In genomic region chr6:168132531-168133184, GRCh38 we compare ENCODE assay signal across 10 cellular contexts. TPM values are rescaled to one million over a fixed set of nuclear protein-coding genes. Genes with fewer than 3 reads are reported as not detected.
DNase-seq lines count a peak whose midpoint lies in the region; ATAC-seq lines count a peak whose summit lies in the region.
"Had no signal": no experiment of that assay in that cellular context is flagged by ENCODE, and none has a peak within 500 bp of the region (broad histone marks: within the 10 kb centered on the region; RNA-seq: fewer than 3 reads in every experiment).

No MANE protein-coding gene starts in this region.

- H2BK5ac ChIP-seq in mesenchymal stem cell (ENCODE audit: low read depth, low read length, poor library complexity, severe bottlenecking) = no peak overlapping the region

- no peaks in the 10 kb centered on the region for H3K79me1 ChIP-seq in mesenchymal stem cell (replicated peaks; ENCODE audit: low read length, poor library complexity, severe bottlenecking)

- peak overlapping the region in 1 of 2 experiments; percentile 29 for H3K4ac ChIP-seq in mesenchymal stem cell (ENCODE audit: low read depth in 1 of 2, low read length in 2 of 2)

- no peaks in the 10 kb centered on the region for H3K36me3 ChIP-seq in mesenchymal stem cell (ENCODE audit: control insufficient read depth in 1 of 2, insufficient read depth in 2 of 2, low read depth in 1 of 2, low read length in 2 of 2)

- no peak overlapping the region for H4K8ac ChIP-seq in mesenchymal stem cell (ENCODE audit: low read length)

- DNase-seq in activated T-cell treated with anti-CD3 and anti-CD28 coated beads for 48 hours (ENCODE audit: low read depth) = peak; percentile 6
- DNase-seq in activated T-cell treated with anti-CD3 and anti-CD28 coated beads for 4 hours = no peak
- DNase-seq in ecto neural progenitor cell (ENCODE audit: low spot score) = peak; percentile 73
- DNase-seq in mesenchymal stem cell = peak; percentile 92
- DNase-seq in ureter (ENCODE audit: low spot score) = peak; percentile 76
- no peak for DNase-seq in NCI-H2107 treated with DMSO at 0.1 percent for 48 hours (lab: John Stamatoyannopoulos, UW; ENCODE audit: unreplicated experiment)
- no peak for DNase-seq in NCI-H187 (lab: John Stamatoyannopoulos, UW)
- DNase-seq: DND-41 had no signal

- H3K4me1 ChIP-seq in mesenchymal stem cell (ENCODE audit: control insufficient read depth, insufficient read depth, low read depth, low read length) = peaks cover 13% of the 10 kb centered on the region

- H3K27ac ChIP-seq in mesenchymal stem cell (ENCODE audit: low read length, poor library complexity, severe bottlenecking) = no peak overlapping the region

- H3K14ac ChIP-seq in mesenchymal stem cell (ENCODE audit: low read length in 2 of 2) = peak overlapping the region in 1 of 2 experiments; percentile 53

- H2BK120ac ChIP-seq in mesenchymal stem cell (ENCODE audit: low read depth, low read length) = no peak overlapping the region

- H3K27me3 ChIP-seq in mesenchymal stem cell (ENCODE audit: control insufficient read depth in 1 of 2, insufficient read depth in 1 of 2, low read length in 2 of 2) = peaks cover 23 to 32% of the 10 kb centered on the region in 2 experiments

- WGBS in mesenchymal stem cell = 12% methylated on average over 32 of the region's 34 CpGs

- no peak overlapping the region for H4K91ac ChIP-seq in mesenchymal stem cell (ENCODE audit: low read length)

- peak overlapping the region; percentile 68 for H2AFZ ChIP-seq in mesenchymal stem cell (ENCODE audit: low read depth, low read length)

- H3K18ac ChIP-seq in mesenchymal stem cell (ENCODE audit: low read depth in 1 of 2, low read length in 2 of 2) = peak overlapping the region; percentile 9 to 46

- peak overlapping the region; percentile 25 for H3K4me2 ChIP-seq in mesenchymal stem cell (ENCODE audit: low read length, poor library complexity, severe bottlenecking)

- H2BK12ac ChIP-seq in mesenchymal stem cell (ENCODE audit: low read length in 2 of 2) = peak overlapping the region in 1 of 2 experiments; percentile 86

- peak overlapping the region in 1 of 2 experiments; percentile 25 for H3K23ac ChIP-seq in mesenchymal stem cell (ENCODE audit: low read length in 2 of 2)

- peak overlapping the region in 1 of 2 experiments; percentile 58 for H3K4me3 ChIP-seq in mesenchymal stem cell (ENCODE audit: insufficient read depth in 1 of 2, low read depth in 1 of 2, low read length in 2 of 2)

- ATAC-seq in GM19455 (IDR thresholded peaks at IDR 0.05; ENCODE audit: unreplicated experiment) = no peak

- no peaks in the 10 kb centered on the region for H3K9me3 ChIP-seq in mesenchymal stem cell (ENCODE audit: control insufficient read depth, low read length)

- no peak overlapping the region for H2BK15ac ChIP-seq in mesenchymal stem cell (ENCODE audit: low read depth, poor library complexity, severe bottlenecking)

- H3K9ac ChIP-seq in mesenchymal stem cell (ENCODE audit: low read length) = peak overlapping the region; percentile 71

- no peak overlapping the region for H2AK5ac ChIP-seq in mesenchymal stem cell (ENCODE audit: low read length, severe bottlenecking)

RNA-seq across cellular contexts. Expression of gene FRMD1, which starts 53.6 kb away (rescaled TPM):
- not detected for polyA plus RNA-seq in mesenchymal stem cell (2013, experiment 1 of 2)
- not detected for polyA plus RNA-seq in mesenchymal stem cell (2013, experiment 2 of 2)
- 0.52 TPM for total RNA-seq in ureter
- total RNA-seq: T-helper 1 cell treated with Interleukin-12 subunit alpha and Interleukin-12 subunit beta and Interleukin-4 antibody, amounts not matched to agents 30 ng/mL and 1 ng/mL, for 36 hours had no signal

Comparison
In these comparisons a context has a peak if more than half of its experiments do, and no peak if none do; other contexts are left out.
1. DNase-seq: peak in activated T-cell treated with anti-CD3 and anti-CD28 coated beads for 48 hours (single experiment), ecto neural progenitor cell (single experiment), mesenchymal stem cell (single experiment) and ureter (single experiment); none in activated T-cell treated with anti-CD3 and anti-CD28 coated beads for 4 hours (single experiment), NCI-H2107 treated with DMSO at 0.1 percent for 48 hours (single experiment) and NCI-H187 (0 of 2).